In the genomic region with DNA sequence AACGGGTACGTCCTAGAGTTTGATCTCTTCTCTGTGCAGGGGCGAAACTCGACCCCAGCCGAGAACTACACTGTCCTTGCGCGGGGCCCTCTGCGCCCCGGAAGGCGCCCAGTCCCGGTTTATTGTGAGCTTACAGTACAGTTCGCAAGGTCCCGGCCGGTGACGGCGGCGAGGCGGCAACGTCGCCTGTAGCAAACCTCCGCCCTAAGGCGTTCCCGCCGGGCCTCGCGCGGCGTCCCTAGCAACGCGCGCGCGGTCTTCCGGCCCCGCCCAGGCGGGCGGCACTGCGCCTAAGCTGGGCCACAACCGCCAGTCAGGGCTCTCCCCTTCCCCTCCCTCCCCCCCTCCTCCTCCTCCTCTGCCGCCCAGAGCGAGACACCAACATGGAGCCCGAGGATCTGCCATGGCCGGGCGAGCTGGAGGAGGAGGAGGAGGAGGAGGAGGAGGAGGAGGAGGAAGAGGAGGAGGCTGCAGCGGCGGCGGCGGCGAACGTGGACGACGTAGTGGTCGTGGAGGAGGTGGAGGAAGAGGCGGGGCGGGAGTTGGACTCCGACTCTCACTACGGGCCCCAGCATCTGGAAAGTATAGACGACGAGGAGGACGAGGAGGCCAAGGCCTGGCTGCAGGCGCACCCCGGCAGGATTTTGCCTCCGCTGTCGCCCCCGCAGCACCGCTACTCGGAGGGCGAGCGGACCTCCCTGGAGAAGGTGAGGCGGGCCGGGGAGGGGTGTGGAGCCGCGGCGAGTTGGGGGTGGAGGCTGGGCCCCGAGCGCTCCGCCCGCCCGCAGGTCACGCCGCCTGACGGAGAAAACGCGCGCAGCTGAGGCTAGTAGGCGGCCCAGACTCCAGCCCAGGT, we compare ENCODE assay signal across 8 cellular contexts. TPM values are rescaled to one million over a fixed set of nuclear protein-coding genes. Genes with fewer than 3 reads are reported as not detected.
DNase-seq lines count a peak whose midpoint lies in the region; ATAC-seq and TF ChIP-seq lines count a peak whose summit lies in the region.

A gene with protein sequence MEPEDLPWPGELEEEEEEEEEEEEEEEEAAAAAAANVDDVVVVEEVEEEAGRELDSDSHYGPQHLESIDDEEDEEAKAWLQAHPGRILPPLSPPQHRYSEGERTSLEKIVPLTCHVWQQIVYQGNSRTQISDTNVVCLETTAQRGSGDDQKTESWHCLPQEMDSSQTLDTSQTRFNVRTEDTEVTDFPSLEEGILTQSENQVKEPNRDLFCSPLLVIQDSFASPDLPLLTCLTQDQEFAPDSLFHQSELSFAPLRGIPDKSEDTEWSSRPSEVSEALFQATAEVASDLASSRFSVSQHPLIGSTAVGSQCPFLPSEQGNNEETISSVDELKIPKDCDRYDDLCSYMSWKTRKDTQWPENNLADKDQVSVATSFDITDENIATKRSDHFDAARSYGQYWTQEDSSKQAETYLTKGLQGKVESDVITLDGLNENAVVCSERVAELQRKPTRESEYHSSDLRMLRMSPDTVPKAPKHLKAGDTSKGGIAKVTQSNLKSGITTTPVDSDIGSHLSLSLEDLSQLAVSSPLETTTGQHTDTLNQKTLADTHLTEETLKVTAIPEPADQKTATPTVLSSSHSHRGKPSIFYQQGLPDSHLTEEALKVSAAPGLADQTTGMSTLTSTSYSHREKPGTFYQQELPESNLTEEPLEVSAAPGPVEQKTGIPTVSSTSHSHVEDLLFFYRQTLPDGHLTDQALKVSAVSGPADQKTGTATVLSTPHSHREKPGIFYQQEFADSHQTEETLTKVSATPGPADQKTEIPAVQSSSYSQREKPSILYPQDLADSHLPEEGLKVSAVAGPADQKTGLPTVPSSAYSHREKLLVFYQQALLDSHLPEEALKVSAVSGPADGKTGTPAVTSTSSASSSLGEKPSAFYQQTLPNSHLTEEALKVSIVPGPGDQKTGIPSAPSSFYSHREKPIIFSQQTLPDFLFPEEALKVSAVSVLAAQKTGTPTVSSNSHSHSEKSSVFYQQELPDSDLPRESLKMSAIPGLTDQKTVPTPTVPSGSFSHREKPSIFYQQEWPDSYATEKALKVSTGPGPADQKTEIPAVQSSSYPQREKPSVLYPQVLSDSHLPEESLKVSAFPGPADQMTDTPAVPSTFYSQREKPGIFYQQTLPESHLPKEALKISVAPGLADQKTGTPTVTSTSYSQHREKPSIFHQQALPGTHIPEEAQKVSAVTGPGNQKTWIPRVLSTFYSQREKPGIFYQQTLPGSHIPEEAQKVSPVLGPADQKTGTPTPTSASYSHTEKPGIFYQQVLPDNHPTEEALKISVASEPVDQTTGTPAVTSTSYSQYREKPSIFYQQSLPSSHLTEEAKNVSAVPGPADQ (N-terminal part only) (plus strand): TSS at position 351 of the 856 bp plus-strand sequence. CDS start 33 bp downstream, at position 384.

- H3K4me1 Mint-ChIP-seq in progenitor cell of endocrine pancreas (ENCODE audit: low read depth), result peaks cover 17% of the 10 kb centered on the region

- H3K9me3 ChIP-seq in left ventricle myocardium inferior (replicated peaks) (no peaks in the 10 kb centered on the region), upper lobe of right lung (no peaks in the 10 kb centered on the region)

- H3K27ac ChIP-seq in left ventricle myocardium inferior (replicated peaks) (peak within 1 kb of the TSS; percentile 96), upper lobe of right lung (peak within 1 kb of the TSS; percentile 90)

- H3K27me3 ChIP-seq in left ventricle myocardium inferior (ENCODE audit: low read depth) (peaks cover 4% of the 10 kb centered on the region), upper lobe of right lung (peaks cover 5% of the 10 kb centered on the region)

- H3K4me3 Mint-ChIP-seq in progenitor cell of endocrine pancreas (ENCODE audit: low read depth), result peak within 1 kb of the TSS; percentile 96

- no peaks in the 10 kb centered on the region for H3K9me3 Mint-ChIP-seq in progenitor cell of endocrine pancreas (ENCODE audit: low read depth)

- peak; percentile 90 for ATAC-seq in GM18498 (IDR thresholded peaks at IDR 0.05; ENCODE audit: unreplicated experiment)
- ATAC-seq in HG02885 (IDR thresholded peaks at IDR 0.05; ENCODE audit: poor library complexity, unreplicated experiment), result peak; percentile 90
- ATAC-seq in upper lobe of right lung, result peak; percentile 96

- TF ChIP-seq CTCF in left ventricle myocardium inferior (IDR thresholded peaks at IDR 0.05; ENCODE audit: borderline replicate concordance), result peak; percentile 54
- TF ChIP-seq CTCF in progenitor cell of endocrine pancreas (IDR thresholded peaks at IDR 0.05; ENCODE audit: unreplicated experiment), result peak; percentile 32
- TF ChIP-seq CTCF in upper lobe of right lung (IDR thresholded peaks at IDR 0.05), result peak; percentile 38

- intact Hi-C loops in T-helper 1 cell treated with Interleukin-12 subunit alpha and Interleukin-12 subunit beta and Interleukin-4 antibody, amounts not matched to agents 30 ng/mL and 1 ng/mL, for 36 hours (cut with micrococcal nuclease), result loop anchor here (1.0 to 10.0 kb wide), 17 partner anchors 92 to 1573 kb away; partner anchors contain the start of genes CCT7, DGUOK, EGR4 and EXOC6B
- intact Hi-C loops in left ventricle myocardium inferior (cut with micrococcal nuclease) (no loop called here), upper lobe of right lung (cut with DNase I) (no loop called here)

- DNase-seq in NCI-H1694 (lab: John Stamatoyannopoulos, UW) (peak; percentile 70), amniotic epithelial cell (ENCODE audit: low read depth) (peak; percentile 83), left ventricle myocardium inferior (peak; percentile 88), progenitor cell of endocrine pancreas (ENCODE audit: low spot score, unreplicated experiment) (peak; percentile 76), upper lobe of right lung (peak; percentile 96)

- H3K36me3 Mint-ChIP-seq in progenitor cell of endocrine pancreas (ENCODE audit: insufficient read depth), result no peaks in the 10 kb centered on the region

- H3K4me1 ChIP-seq in left ventricle myocardium inferior (peaks cover 25% of the 10 kb centered on the region), upper lobe of right lung (peaks cover 20% of the 10 kb centered on the region)

- no peaks in the 10 kb centered on the region for H3K36me3 ChIP-seq in left ventricle myocardium inferior
- H3K36me3 ChIP-seq in upper lobe of right lung, result no peaks in the 10 kb centered on the region

- H3K27me3 Mint-ChIP-seq in progenitor cell of endocrine pancreas, result peaks cover 24% of the 10 kb centered on the region

- H3K4me3 ChIP-seq in left ventricle myocardium inferior, result peak within 1 kb of the TSS; percentile 89
- H3K4me3 ChIP-seq in upper lobe of right lung, result peak within 1 kb of the TSS; percentile 90

- H3K27ac Mint-ChIP-seq in progenitor cell of endocrine pancreas, result peak within 1 kb of the TSS; percentile 97

RNA-seq across cellular contexts. Expression of the gene that starts here (rescaled TPM):
- 16.1 and 16.9 TPM in 2 replicates for total RNA-seq in T-helper 1 cell treated with Interleukin-12 subunit alpha and Interleukin-12 subunit beta and Interleukin-4 antibody, amounts not matched to agents 30 ng/mL and 1 ng/mL, for 36 hours
- total RNA-seq in left ventricle myocardium inferior (7.7 TPM), progenitor cell of endocrine pancreas (40.8 and 46.7 TPM in 2 replicates), upper lobe of right lung (22.1 TPM)

Comparison
In these comparisons a context has a peak if more than half of its experiments do, and no peak if none do; other contexts are left out.
1. Peak in every context shown above with its lines: DNase-seq, ATAC-seq, H3K4me3 ChIP-seq and H3K27ac ChIP-seq.